8 cellular contexts compared by ENCODE assay signal in genomic region chr1:24720152-24720551, GRCh38. TPM values are rescaled to one million over a fixed set of nuclear protein-coding genes. Genes with fewer than 3 reads are reported as not detected.
A peak's percentile ranks its signal among the peaks of the same experiment; 100 is the strongest.
DNase-seq lines count a peak whose midpoint lies in the region; TF ChIP-seq lines count a peak whose summit lies in the region.

No MANE protein-coding gene starts in this region.

- H3K27me3 ChIP-seq in stomach smooth muscle (ENCODE audit: control insufficient read depth in 1 of 2, insufficient read depth in 2 of 2, low read length in 2 of 2) (no peaks in the 10 kb centered on the region), smooth muscle cell (ENCODE audit: low read depth) (no peaks in the 10 kb centered on the region), A673 (replicated peaks; ENCODE audit: insufficient read depth, low read depth, low read length, poor library complexity) (no peaks in the 10 kb centered on the region)

- peak; percentile 68 for DNase-seq in HFF-Myc (ENCODE audit: extremely low read depth, low read depth)
- peak; percentile 61 for DNase-seq in choroid plexus epithelial cell (ENCODE audit: low read depth)
- peak; percentile 67 for DNase-seq in kidney tubule cell (ENCODE audit: low spot score)
- DNase-seq in KG1 (lab: John Stamatoyannopoulos, UW) = no peak
- DNase-seq in AML-193 (lab: John Stamatoyannopoulos, UW) = no peak
- DNase-seq in smooth muscle cell (lab: John Stamatoyannopoulos, UW; ENCODE audit: unreplicated experiment) = no peak
- no peak for DNase-seq in A673 (ENCODE audit: low spot score)

- H2AFZ ChIP-seq in smooth muscle cell (ENCODE audit: low read depth) = no peak overlapping the region

- H3K9me3 ChIP-seq in stomach smooth muscle (ENCODE audit: control insufficient read depth in 2 of 2, low read length in 2 of 2) (no peaks in the 10 kb centered on the region), smooth muscle cell (replicated peaks; ENCODE audit: low read depth) (no peaks in the 10 kb centered on the region), A673 (ENCODE audit: low read depth, low read length, poor library complexity, severe bottlenecking) (no peaks in the 10 kb centered on the region)

- H4K20me1 ChIP-seq in smooth muscle cell (ENCODE audit: low read depth) = no peaks in the 10 kb centered on the region

- intact Hi-C loops in A673 (cut with micrococcal nuclease; ENCODE audit: unreplicated experiment) = no loop called here

- 73% methylated on average over 12 of the region's 12 CpGs for WGBS in smooth muscle cell (ENCODE audit: low lambda C conversion rate)

- no peak overlapping the region for H3K4me2 ChIP-seq in smooth muscle cell

- H3K27ac ChIP-seq in stomach smooth muscle (ENCODE audit: low read length) (peak overlapping the region; percentile 41), smooth muscle cell (ENCODE audit: low read depth) (no peak overlapping the region), A673 (ENCODE audit: low read depth, low read length, poor library complexity, severe bottlenecking) (no peak overlapping the region)

- no peaks in the 10 kb centered on the region for H3K79me2 ChIP-seq in smooth muscle cell (ENCODE audit: low read depth)

- BruUV-seq in A673 (replicated peaks; lab: Mats Ljungman, UMichigan) = no TSS peak

- no peak overlapping the region for H3K9ac ChIP-seq in stomach smooth muscle (ENCODE audit: low read length in 2 of 2)
- no peak overlapping the region for H3K9ac ChIP-seq in smooth muscle cell (ENCODE audit: low read depth)

- H3K36me3 ChIP-seq in stomach smooth muscle (ENCODE audit: control insufficient read depth in 2 of 2, insufficient read depth in 2 of 2, low read length in 2 of 2) = no peaks in the 10 kb centered on the region
- H3K36me3 ChIP-seq in smooth muscle cell (ENCODE audit: low read depth) = no peaks in the 10 kb centered on the region
- H3K36me3 ChIP-seq in A673 (ENCODE audit: insufficient read depth, low read length, poor library complexity, severe bottlenecking) = no peaks in the 10 kb centered on the region

- H3K4me3 ChIP-seq in HFF-Myc (replicated peaks; ENCODE audit: low read depth, low read length) = no peak overlapping the region
- no peak overlapping the region for H3K4me3 ChIP-seq in choroid plexus epithelial cell (ENCODE audit: low read depth, low read length)
- no peak overlapping the region for H3K4me3 ChIP-seq in stomach smooth muscle (ENCODE audit: low read length in 2 of 2)
- no peak overlapping the region for H3K4me3 ChIP-seq in smooth muscle cell
- no peak overlapping the region for H3K4me3 ChIP-seq in A673 (ENCODE audit: low read depth, low read length, poor library complexity, severe bottlenecking)

- POLR2A ChIA-PET in A673 (lab: Charles Lee; ENCODE audit: low non-redundant PET) = no interaction called here

- H3F3A ChIP-seq in smooth muscle cell (ENCODE audit: low read depth) = no peaks in the 10 kb centered on the region

- H3K4me1 ChIP-seq in stomach smooth muscle (ENCODE audit: control insufficient read depth, insufficient read depth, low read length) = peaks cover 12% of the 10 kb centered on the region
- peaks cover 3% of the 10 kb centered on the region for H3K4me1 ChIP-seq in smooth muscle cell (ENCODE audit: low read depth)
- H3K4me1 ChIP-seq in A673 (ENCODE audit: insufficient read depth, low read length, poor library complexity, severe bottlenecking) = no peaks in the 10 kb centered on the region

- TF ChIP-seq CTCF in HFF-Myc (IDR thresholded peaks at IDR 0.05; ENCODE audit: low read depth, low read length, missing control alignments) = no peak
- TF ChIP-seq CTCF in choroid plexus epithelial cell (conservative IDR thresholded peaks at IDR 0.05; ENCODE audit: low read depth, low read length) = no peak
- TF ChIP-seq CTCF in smooth muscle cell (IDR thresholded peaks at IDR 0.05; ENCODE audit: borderline replicate concordance, insufficient read depth, poor library complexity, severe bottlenecking) = no peak
- no peak for TF ChIP-seq CTCF in A673 (conservative IDR thresholded peaks at IDR 0.05; ENCODE audit: low read depth, low read length)

- CTCF ChIA-PET in A673 (lab: Charles Lee) = no interaction called here

RNA-seq across cellular contexts. Expression of gene CLIC4, which starts 25.1 kb away (rescaled TPM):
- total RNA-seq in smooth muscle cell = 389 and 417 TPM in 2 replicates
- polyA plus RNA-seq in smooth muscle cell = 149 and 151 TPM in 2 replicates
- 207 and 209 TPM in 2 replicates for total RNA-seq in A673 (2021)

Comparison
In these comparisons a context has a peak if more than half of its experiments do, and no peak if none do; other contexts are left out.
1. DNase-seq: peak in HFF-Myc (single experiment), choroid plexus epithelial cell (single experiment) and kidney tubule cell (single experiment); none in KG1 (single experiment), AML-193 (0 of 2), smooth muscle cell (single experiment) and A673 (single experiment).